In genomic region chr1:29292344-29292743, GRCh38 we compare ENCODE assay signal across 25 cellular contexts. TPM values are rescaled to one million over a fixed set of nuclear protein-coding genes. Genes with fewer than 3 reads are reported as not detected.
DNase-seq lines count a peak whose midpoint lies in the region; ATAC-seq, FAIRE-seq and TF ChIP-seq lines count a peak whose summit lies in the region.
"Had no signal": no experiment of that assay in that cellular context is flagged by ENCODE, and none has a peak within 500 bp of the region (broad histone marks: within the 10 kb centered on the region; RNA-seq: fewer than 3 reads in every experiment).

No MANE protein-coding gene starts in this region.

- H3K18ac ChIP-seq in mesenchymal stem cell (ENCODE audit: low read depth in 1 of 2, low read length in 2 of 2): no peak overlapping the region

- no peaks in the 10 kb centered on the region for H3K79me1 ChIP-seq in mesenchymal stem cell (replicated peaks; ENCODE audit: low read length, poor library complexity, severe bottlenecking)

- CTCF ChIA-PET in mammary epithelial cell (lab: Charles Lee; ENCODE audit: low non-redundant PET): no interaction called here
- CTCF ChIA-PET in MCF 10A (lab: Yijun Ruan, JAX): no interaction called here

- H3K36me3 Mint-ChIP-seq in MCF 10A (ENCODE audit: insufficient read depth, unreplicated experiment): peaks cover 38% of the 10 kb centered on the region
- H3K36me3 Mint-ChIP-seq in HFFc6 (ENCODE audit: low read depth): no peaks in the 10 kb centered on the region
- H3K36me3 Mint-ChIP-seq: CD8-positive, alpha-beta T cell had no signal

- H2AFZ ChIP-seq in mammary epithelial cell (ENCODE audit: low read depth, low read length) (no peak overlapping the region), mesenchymal stem cell (ENCODE audit: low read depth, low read length) (no peak overlapping the region)

- no peak overlapping the region for H3K14ac ChIP-seq in mesenchymal stem cell (ENCODE audit: low read length in 2 of 2)

- H3K27ac ChIP-seq in mammary epithelial cell (ENCODE audit: insufficient read depth, low read depth, low read length) (no peak overlapping the region), foreskin keratinocyte (no peak overlapping the region), mesenchymal stem cell (ENCODE audit: low read length, poor library complexity, severe bottlenecking) (no peak overlapping the region)
- H3K27ac ChIP-seq: 22Rv1, C4-2B had no signal

- ATAC-seq in foreskin keratinocyte: peak; percentile 66
- no peak for ATAC-seq in GM21786 (IDR thresholded peaks at IDR 0.05; ENCODE audit: unreplicated experiment)
- ATAC-seq in GM21825 (IDR thresholded peaks at IDR 0.05; ENCODE audit: unreplicated experiment): no peak
- ATAC-seq: CD8-positive, alpha-beta T cell; GM12878 had no signal

- peak; percentile 27 for DNase-seq in mammary epithelial cell
- no peak for DNase-seq in MCF 10A (ENCODE audit: unreplicated experiment)
- DNase-seq in bronchial epithelial cell (ENCODE audit: low read depth): peak; percentile 64
- peak in 1 of 2 donors; percentile 46 for DNase-seq in foreskin keratinocyte
- DNase-seq in mesenchymal stem cell: no peak
- DNase-seq in HFFc6: no peak
- DNase-seq: Caco-2; CD8-positive, alpha-beta T cell; GDM1; KBM-7; MG63; NCI-H1105 treated with DMSO at 0.1 percent for 48 hours; NCI-H146; NCI-H1930; NCI-H446 treated with DMSO at 0.1 percent for 48 hours; NCI-H526 treated with DMSO at 0.1 percent for 48 hours; SHP77 had no signal

- no peaks in the 10 kb centered on the region for H3K4me1 Mint-ChIP-seq in MCF 10A (ENCODE audit: insufficient read depth, unreplicated experiment)
- peaks cover 11% of the 10 kb centered on the region for H3K4me1 Mint-ChIP-seq in HFFc6 (ENCODE audit: low read depth)
- H3K4me1 Mint-ChIP-seq: B cell had no signal

- H3K4ac ChIP-seq in mesenchymal stem cell (ENCODE audit: low read depth in 1 of 2, low read length in 2 of 2): no peak overlapping the region

- WGBS in mammary epithelial cell (ENCODE audit: low coverage, missing lambda C conversion rate): 93% methylated on average over 3 of the region's 3 CpGs
- WGBS in mesenchymal stem cell: 83% methylated on average over 2 of the region's 3 CpGs

- in situ Hi-C loops in mammary epithelial cell (cut with MboI; ENCODE audit: low sequenced_read_pairs in 2 of 2): no loop called here

- POLR2A ChIA-PET in MCF 10A (lab: Yijun Ruan, JAX): no interaction called here

- TF ChIP-seq CTCF in mammary epithelial cell (conservative IDR thresholded peaks at IDR 0.05 in 1 of 2, IDR thresholded peaks at IDR 0.05 in 1 of 2; ENCODE audit: extremely low read depth in 1 of 2, insufficient read depth in 1 of 2, low read depth in 1 of 2, low read length in 2 of 2) (no peak), MCF 10A (IDR thresholded peaks at IDR 0.05; ENCODE audit: unreplicated experiment) (no peak), bronchial epithelial cell (IDR thresholded peaks at IDR 0.05; ENCODE audit: insufficient read depth, low read length, severe bottlenecking) (no peak), foreskin keratinocyte (conservative IDR thresholded peaks at IDR 0.05) (no peak), HFFc6 (IDR thresholded peaks at IDR 0.05) (no peak)

- no peak overlapping the region for H4K91ac ChIP-seq in mesenchymal stem cell (ENCODE audit: low read length)

- H3K9me3 ChIP-seq in mammary epithelial cell (replicated peaks; ENCODE audit: insufficient read depth, low read length): no peaks in the 10 kb centered on the region
- H3K9me3 ChIP-seq in mesenchymal stem cell (ENCODE audit: control insufficient read depth, low read length): no peaks in the 10 kb centered on the region
- H3K9me3 ChIP-seq: Caco-2, MG63 had no signal

- H2BK5ac ChIP-seq in mesenchymal stem cell (ENCODE audit: low read depth, low read length, poor library complexity, severe bottlenecking): no peak overlapping the region

- H3K4me2 ChIP-seq in mammary epithelial cell (ENCODE audit: insufficient read depth, low read depth, low read length): no peak overlapping the region
- H3K4me2 ChIP-seq in mesenchymal stem cell (ENCODE audit: low read length, poor library complexity, severe bottlenecking): no peak overlapping the region

- intact Hi-C loops in mammary epithelial cell (cut with micrococcal nuclease): no loop called here
- intact Hi-C loops in MCF 10A (cut with micrococcal nuclease): no loop called here

- H2AK5ac ChIP-seq in mesenchymal stem cell (ENCODE audit: low read length, severe bottlenecking): no peak overlapping the region

- no peak overlapping the region for H2BK15ac ChIP-seq in mesenchymal stem cell (ENCODE audit: low read depth, poor library complexity, severe bottlenecking)

- H3K4me1 ChIP-seq in mammary epithelial cell (ENCODE audit: insufficient read depth, low read length): no peaks in the 10 kb centered on the region
- H3K4me1 ChIP-seq in foreskin keratinocyte: no peaks in the 10 kb centered on the region
- peaks cover 3% of the 10 kb centered on the region for H3K4me1 ChIP-seq in mesenchymal stem cell (ENCODE audit: control insufficient read depth, insufficient read depth, low read depth, low read length)
- H3K4me1 ChIP-seq: Caco-2 had no signal

- H2BK12ac ChIP-seq in mesenchymal stem cell (ENCODE audit: low read length in 2 of 2): no peak overlapping the region

- H3K36me3 ChIP-seq in mammary epithelial cell (ENCODE audit: insufficient read depth, low read length) (no peaks in the 10 kb centered on the region), bronchial epithelial cell (ENCODE audit: control insufficient read depth, insufficient read depth, low read length) (peaks cover 10% of the 10 kb centered on the region), mesenchymal stem cell (ENCODE audit: control insufficient read depth in 1 of 2, insufficient read depth in 2 of 2, low read depth in 1 of 2, low read length in 2 of 2) (peaks cover 16 to 21% of the 10 kb centered on the region in 2 experiments)
- H3K36me3 ChIP-seq: MG63 had no signal

- no peaks in the 10 kb centered on the region for H3K79me2 ChIP-seq in mammary epithelial cell (ENCODE audit: insufficient read depth, low read length)

- H4K20me1 ChIP-seq in mammary epithelial cell (ENCODE audit: insufficient read depth, low read length): no peaks in the 10 kb centered on the region

- BruUV-seq in mammary epithelial cell (replicated peaks; lab: Mats Ljungman, UMichigan): no TSS peak
- no TSS peak for BruUV-seq in MCF 10A (replicated peaks; lab: Mats Ljungman, UMichigan)

- dilution Hi-C loops in mammary epithelial cell (cut with HindIII; ENCODE audit: low sequenced_read_pairs): no loop called here

- no peak overlapping the region for H3K9ac ChIP-seq in mammary epithelial cell (ENCODE audit: insufficient read depth, low read length)
- H3K9ac ChIP-seq in mesenchymal stem cell (ENCODE audit: low read length): no peak overlapping the region

- H4K8ac ChIP-seq in mesenchymal stem cell (ENCODE audit: low read length): no peak overlapping the region

- no peak overlapping the region for H3K4me3 Mint-ChIP-seq in MCF 10A (ENCODE audit: unreplicated experiment)
- no peak overlapping the region for H3K4me3 Mint-ChIP-seq in HFFc6
- H3K4me3 Mint-ChIP-seq: B cell; CD8-positive, alpha-beta T cell had no signal

- no peak overlapping the region for H2BK120ac ChIP-seq in mesenchymal stem cell (ENCODE audit: low read depth, low read length)

- FAIRE-seq in bronchial epithelial cell (lab: Jason Lieb, UNC): peak; percentile 32
- FAIRE-seq: GM12878, H54, HTR-8/SVneo had no signal

- no peak overlapping the region for H3K23ac ChIP-seq in mesenchymal stem cell (ENCODE audit: low read length in 2 of 2)

- H3K27ac Mint-ChIP-seq in MCF 10A (ENCODE audit: low read depth, unreplicated experiment): no peak overlapping the region
- no peak overlapping the region for H3K27ac Mint-ChIP-seq in HFFc6
- H3K27ac Mint-ChIP-seq: B cell; CD8-positive, alpha-beta T cell had no signal

- no peaks in the 10 kb centered on the region for H3K9me3 Mint-ChIP-seq in MCF 10A (ENCODE audit: unreplicated experiment)
- no peaks in the 10 kb centered on the region for H3K9me3 Mint-ChIP-seq in HFFc6
- H3K9me3 Mint-ChIP-seq: CD8-positive, alpha-beta T cell had no signal

- H3K4me3 ChIP-seq in mammary epithelial cell (replicated peaks in 1 of 3; ENCODE audit: insufficient read depth in 1 of 3, low read depth in 2 of 3, low read length in 3 of 3): no peak overlapping the region
- no peak overlapping the region for H3K4me3 ChIP-seq in bronchial epithelial cell (ENCODE audit: low read depth, low read length)
- no peak overlapping the region for H3K4me3 ChIP-seq in mesenchymal stem cell (ENCODE audit: insufficient read depth in 1 of 2, low read depth in 1 of 2, low read length in 2 of 2)
- H3K4me3 ChIP-seq: GM12878, MG63 had no signal

- H3K27me3 Mint-ChIP-seq in MCF 10A (ENCODE audit: insufficient read depth, unreplicated experiment): no peaks in the 10 kb centered on the region
- H3K27me3 Mint-ChIP-seq in HFFc6 (ENCODE audit: insufficient read depth): no peaks in the 10 kb centered on the region; the same call in 1 of the 2 replicates

- no peaks in the 10 kb centered on the region for H3K27me3 ChIP-seq in mammary epithelial cell (ENCODE audit: insufficient read depth, low read length)
- H3K27me3 ChIP-seq in bronchial epithelial cell (ENCODE audit: control insufficient read depth, insufficient read depth, low read length): no peaks in the 10 kb centered on the region
- no peaks in the 10 kb centered on the region for H3K27me3 ChIP-seq in foreskin keratinocyte
- no peaks in the 10 kb centered on the region for H3K27me3 ChIP-seq in mesenchymal stem cell (ENCODE audit: control insufficient read depth in 1 of 2, insufficient read depth in 1 of 2, low read length in 2 of 2)
- H3K27me3 ChIP-seq: MG63 had no signal

RNA-seq across cellular contexts. Expression of gene PTPRU, which starts 56.0 kb away (rescaled TPM):
- total RNA-seq in mammary epithelial cell (10 to 100 TPM; 38.9 to 46.3 TPM), MCF 10A (2022) (24.1 and 26.8 TPM in 2 replicates), bronchial epithelial cell (40.8 and 53.2 TPM in 2 replicates), foreskin keratinocyte (16.1 and 17.5 TPM in 2 replicates)
- polyA plus RNA-seq in mammary epithelial cell (29.4 TPM), foreskin keratinocyte (8.6 and 9.4 TPM in 2 replicates)
- polyA minus RNA-seq in mammary epithelial cell: 53.0 TPM
- 10.1 TPM for polyA plus RNA-seq in mesenchymal stem cell (2013, experiment 1 of 2)
- polyA plus RNA-seq in mesenchymal stem cell (2013, experiment 2 of 2): 9.8 TPM
- total RNA-seq in HFFc6 (2021; fragmentation: NEBNext Ultra II Directional; extraction: Animal tissue kit (Norgen Biotek cat#: 25700)): 1 to 10 TPM; 5.6 to 8.1 (median 7.0) TPM

Comparison
In these comparisons a context has a peak if more than half of its experiments do, and no peak if none do; other contexts are left out.
1. DNase-seq: peak in mammary epithelial cell (single experiment) and bronchial epithelial cell (single experiment); none in MCF 10A (single experiment), mesenchymal stem cell (single experiment) and HFFc6 (single experiment).